In genomic region chr18:26036635-26037034, GRCh38 we compare ENCODE assay signal across 16 cellular contexts. TPM values are rescaled to one million over a fixed set of nuclear protein-coding genes. Genes with fewer than 3 reads are reported as not detected.
A peak's percentile ranks its signal among the peaks of the same experiment; 100 is the strongest.
DNase-seq lines count a peak whose midpoint lies in the region; ATAC-seq, FAIRE-seq and TF ChIP-seq lines count a peak whose summit lies in the region.
"Had no signal": no experiment of that assay in that cellular context is flagged by ENCODE, and none has a peak within 500 bp of the region (broad histone marks: within the 10 kb centered on the region; RNA-seq: fewer than 3 reads in every experiment).

No MANE protein-coding gene starts in this region.

- H3K27me3 ChIP-seq in GM23338 (ENCODE audit: insufficient read depth) = no peaks in the 10 kb centered on the region
- H3K27me3 ChIP-seq in HUES64 (ENCODE audit: insufficient read depth, low read length) = no peaks in the 10 kb centered on the region
- H3K27me3 ChIP-seq: BLaER1 had no signal

- H3F3A ChIP-seq in GM23338 (replicated peaks; ENCODE audit: low read depth) = no peaks in the 10 kb centered on the region

- H3K4me3 Mint-ChIP-seq in GM23338 (no peak overlapping the region; the same call in 1 of the 3 replicates), WTC11 (peak overlapping the region; percentile 38), T-helper 17 cell (no peak overlapping the region)
- H3K4me3 Mint-ChIP-seq: CD14-positive monocyte; CD4-positive, alpha-beta memory T cell had no signal

- 0 out of 2 replicates have a peak overlapping the region, but pooled peaks have one; percentile 6 for H3K9ac ChIP-seq in HUES64 (ENCODE audit: low read depth, low read length)
- H3K9ac ChIP-seq: BLaER1 had no signal

- H3K27me3 Mint-ChIP-seq in GM23338 (ENCODE audit: insufficient read depth, low read depth, poor library complexity) (no peaks in the 10 kb centered on the region), WTC11 (ENCODE audit: low read depth) (no peaks in the 10 kb centered on the region), T-helper 17 cell (no peaks in the 10 kb centered on the region)
- H3K27me3 Mint-ChIP-seq: CD4-positive, alpha-beta memory T cell had no signal

- H3K36me3 Mint-ChIP-seq in GM23338 (ENCODE audit: low read depth) (peaks cover 35% of the 10 kb centered on the region), WTC11 (peaks cover 29% of the 10 kb centered on the region), T-helper 17 cell (ENCODE audit: low read depth) (peaks cover 5% of the 10 kb centered on the region)

- H3K36me3 ChIP-seq in GM23338 (ENCODE audit: insufficient read depth) (no peaks in the 10 kb centered on the region; the same call in 1 of the 2 replicates), HUES64 (ENCODE audit: insufficient read depth, low read length) (peaks cover 72% of the 10 kb centered on the region)

- no peak for TF ChIP-seq CTCF in GM23338 (conservative IDR thresholded peaks at IDR 0.05; ENCODE audit: low read depth in 2 of 2)
- TF ChIP-seq CTCF in WTC11 (IDR thresholded peaks at IDR 0.05) = no peak

- H3K9me3 Mint-ChIP-seq in GM23338 (no peaks in the 10 kb centered on the region), WTC11 (no peaks in the 10 kb centered on the region)
- H3K9me3 Mint-ChIP-seq: CD14-positive monocyte; CD4-positive, alpha-beta memory T cell had no signal

- CTCF ChIA-PET in WTC11 (lab: Charles Lee) = no interaction called here

- H3K9me3 ChIP-seq in HUES64 (ENCODE audit: insufficient read depth, low read depth, low read length) (no peaks in the 10 kb centered on the region), T-helper 17 cell (ENCODE audit: control insufficient read depth, low read length, poor library complexity, severe bottlenecking) (no peaks in the 10 kb centered on the region)
- H3K9me3 ChIP-seq: BLaER1 had no signal

- peak overlapping the region; percentile 4 for H3K4me2 ChIP-seq in GM23338
- H3K4me2 ChIP-seq: BLaER1 had no signal

- H3K27ac ChIP-seq in GM23338 (ENCODE audit: low read depth) (no peak overlapping the region), HUES64 (ENCODE audit: low read depth, low read length) (peak overlapping the region; percentile 56; the same call in 1 of the 2 replicates)
- H3K27ac ChIP-seq: BLaER1, HL-60 had no signal

- DNase-seq in GM23338 (ENCODE audit: low spot score) = no peak
- no peak for DNase-seq in WTC11 (ENCODE audit: low spot score)
- no peak for DNase-seq in HTR-8/SVneo (ENCODE audit: insufficient read length, low spot score)
- no peak for DNase-seq in NCI-H2107 treated with DMSO at 0.1 percent for 48 hours (lab: John Stamatoyannopoulos, UW; ENCODE audit: unreplicated experiment)
- no peak for DNase-seq in T-helper 17 cell
- DNase-seq: 8988T; CD4-positive, alpha-beta memory T cell; DMS79 treated with DMSO at 0.1 percent for 48 hours; GF-D8; HCEC 1CT had no signal

- POLR2A ChIA-PET in WTC11 (lab: Charles Lee) = no interaction called here

- H3K4me3 ChIP-seq in GM23338 = 0 out of 2 replicates have a peak overlapping the region, but pooled peaks have one; percentile 1
- no peak overlapping the region for H3K4me3 ChIP-seq in HUES64 (ENCODE audit: low read length)
- H3K4me3 ChIP-seq: BLaER1 had no signal

- H3K4me1 Mint-ChIP-seq in GM23338 (peaks cover 34% of the 10 kb centered on the region), WTC11 (peaks cover 41% of the 10 kb centered on the region), T-helper 17 cell (peaks cover 12% of the 10 kb centered on the region)
- H3K4me1 Mint-ChIP-seq: CD14-positive monocyte had no signal

- no peaks in the 10 kb centered on the region for H4K20me1 ChIP-seq in GM23338 (replicated peaks; ENCODE audit: insufficient read depth)
- H4K20me1 ChIP-seq: BLaER1 had no signal

- H3K4me1 ChIP-seq in GM23338 (ENCODE audit: insufficient read depth) = peaks cover 23% of the 10 kb centered on the region
- H3K4me1 ChIP-seq in HUES64 (ENCODE audit: insufficient read depth, low read length) = peaks cover 30% of the 10 kb centered on the region
- H3K4me1 ChIP-seq: BLaER1 had no signal

- no peaks in the 10 kb centered on the region for H3K9me2 ChIP-seq in GM23338 (ENCODE audit: insufficient read depth)

- H3K79me2 ChIP-seq in GM23338 (replicated peaks; ENCODE audit: insufficient read depth) = no peaks in the 10 kb centered on the region

- no peak overlapping the region for H2AFZ ChIP-seq in GM23338

- ATAC-seq in GM23338 (no peak), WTC11 (no peak), HG03565 (IDR thresholded peaks at IDR 0.05; ENCODE audit: unreplicated experiment) (no peak), T-helper 17 cell (no peak)

- no peak for FAIRE-seq in HTR-8/SVneo (lab: Jason Lieb, UNC)
- FAIRE-seq: H1 had no signal

- H3K27ac Mint-ChIP-seq in GM23338 = no peak overlapping the region
- no peak overlapping the region; the same call in 1 of the 2 replicates for H3K27ac Mint-ChIP-seq in WTC11
- H3K27ac Mint-ChIP-seq in T-helper 17 cell = no peak overlapping the region
- H3K27ac Mint-ChIP-seq: CD14-positive monocyte; CD4-positive, alpha-beta memory T cell had no signal

TF ChIP-seq in GM23338, 12 proteins besides CTCF, POLR2A, EP300 and RAD21 (continues in another document):
- no peak for TF ChIP-seq REST (IDR thresholded peaks at IDR 0.05; ENCODE audit: unreplicated experiment)
- no peak for TF ChIP-seq STAT1 (IDR thresholded peaks at IDR 0.05; ENCODE audit: unreplicated experiment)
- TF ChIP-seq JUNB (IDR thresholded peaks at IDR 0.05; ENCODE audit: unreplicated experiment) = no peak
- TF ChIP-seq ZNF331 (CRISPR knock-in tag; IDR thresholded peaks at IDR 0.05; ENCODE audit: low read depth) = no peak

TF ChIP-seq in WTC11, 78 proteins besides CTCF, POLR2A, EP300 and RAD21:
- TF ChIP-seq HMGXB4 (CRISPR knock-in tag; IDR thresholded peaks at IDR 0.05) (no peak), NFYB (CRISPR knock-in tag; conservative IDR thresholded peaks at IDR 0.05; ENCODE audit: low read depth) (no peak), TCF7 (CRISPR knock-in tag; IDR thresholded peaks at IDR 0.05; ENCODE audit: low read depth) (no peak), ATF1 (CRISPR knock-in tag; IDR thresholded peaks at IDR 0.05) (no peak), NR1H2 (CRISPR knock-in tag; IDR thresholded peaks at IDR 0.05) (no peak), AFF4 (CRISPR knock-in tag; IDR thresholded peaks at IDR 0.05; ENCODE audit: borderline replicate concordance) (no peak)

RNA-seq across cellular contexts. Expression of gene SS18, which starts 53.8 kb away (rescaled TPM):
- 139 and 148 TPM in 2 replicates for total RNA-seq in GM23338 (2014; rRNA removed; shearing (Covaris generic))
- polyA plus RNA-seq in GM23338 (2016; fragmentation: Nextera tagmentation; extraction: Ambion mirVana) = 33.4 and 41.3 TPM in 2 replicates
- 60.6 TPM for polyA plus RNA-seq in HUES64 (2013, experiment 1 of 2)
- polyA plus RNA-seq in HUES64 (2013, experiment 2 of 2) = 65.2 TPM
- 73.0 to 79.1 TPM (median 75.6 TPM) in 3 replicates for total RNA-seq in WTC11 (2021)
- 10 to 100 TPM; 51.8 to 65.5 TPM for total RNA-seq in T-helper 17 cell
